10 cellular contexts compared by ENCODE assay signal in genomic region chr9:37966443-37967271, GRCh38.
DNase-seq lines count a peak whose midpoint lies in the region; ATAC-seq and TF ChIP-seq lines count a peak whose summit lies in the region.
"Had no signal": no experiment of that assay in that cellular context is flagged by ENCODE, and none has a peak within 500 bp of the region (broad histone marks: within the 10 kb centered on the region; RNA-seq: fewer than 3 reads in every experiment).

No MANE protein-coding gene starts in this region.

- no peak overlapping the region for H3K4me3 ChIP-seq in transverse colon

- peaks cover 18% of the 10 kb centered on the region for H3K36me3 Mint-ChIP-seq in HFFc6 (ENCODE audit: low read depth)
- H3K36me3 Mint-ChIP-seq in activated T-cell treated with anti-CD3 and anti-CD28 coated beads, Interleukin-2, amount 50 U/mL, for 4 hours (ENCODE audit: insufficient read depth): no peaks in the 10 kb centered on the region

- H3K36me3 ChIP-seq in transverse colon: no peaks in the 10 kb centered on the region

- in situ Hi-C loops in transverse colon (cut with MboI; ENCODE audit: low pct_ligation_motif_present in 1 of 4, low pct_unique_long_range_greater_than_20kb in 1 of 4, low sequenced_read_pairs in 3 of 4): loop anchor here in 1 of 4 donors (10.0 kb wide), 1 partner anchor 58 kb away; no protein-coding TSS in a partner anchor

- H3K9me3 ChIP-seq in transverse colon: no peaks in the 10 kb centered on the region

- no peak for TF ChIP-seq CTCF in HFFc6 (IDR thresholded peaks at IDR 0.05)
- TF ChIP-seq CTCF in transverse colon (IDR thresholded peaks at IDR 0.05): no peak

- H3K9me3 Mint-ChIP-seq in HFFc6: no peaks in the 10 kb centered on the region
- no peaks in the 10 kb centered on the region for H3K9me3 Mint-ChIP-seq in activated T-cell treated with anti-CD3 and anti-CD28 coated beads, Interleukin-2, amount 50 U/mL, for 4 hours
- H3K9me3 Mint-ChIP-seq: stimulated activated naive B cell treated with anti-CD40 and anti-IgM and Interleukin-4, amounts not matched to agents 10 μg/mL and 1 μg/mL and 100 μg/mL, for 72 hours had no signal

- peak overlapping the region; percentile 80 for H3K27ac Mint-ChIP-seq in HFFc6
- H3K27ac Mint-ChIP-seq: stimulated activated naive B cell treated with anti-CD40 and anti-IgM and Interleukin-4, amounts not matched to agents 10 μg/mL and 1 μg/mL and 100 μg/mL, for 72 hours had no signal

- TF ChIP-seq EP300 in transverse colon (IDR thresholded peaks at IDR 0.05; ENCODE audit: low read depth): no peak

- peaks cover 14 to 67% (median 60%) of the 10 kb centered on the region in 4 donors for H3K4me1 ChIP-seq in transverse colon

- peaks cover 88% of the 10 kb centered on the region for H3K4me1 Mint-ChIP-seq in HFFc6 (ENCODE audit: low read depth)
- no peaks in the 10 kb centered on the region for H3K4me1 Mint-ChIP-seq in activated T-cell treated with anti-CD3 and anti-CD28 coated beads, Interleukin-2, amount 50 U/mL, for 4 hours (ENCODE audit: low read depth)

- H3K27me3 ChIP-seq in transverse colon: no peaks in the 10 kb centered on the region

- intact Hi-C loops in transverse colon (cut with DNase I; ENCODE audit: low total_unique reads): loop anchor here (10.0 kb wide), 1 partner anchor 52 kb away; no protein-coding TSS in a partner anchor

- H3K27me3 Mint-ChIP-seq in HFFc6 (ENCODE audit: insufficient read depth): peaks cover 6% of the 10 kb centered on the region
- H3K27me3 Mint-ChIP-seq in activated T-cell treated with anti-CD3 and anti-CD28 coated beads, Interleukin-2, amount 50 U/mL, for 4 hours (ENCODE audit: low read depth): no peaks in the 10 kb centered on the region

- H3K27ac ChIP-seq in transverse colon: peak overlapping the region; percentile 66 to 88 (median 77)

- DNase-seq in HFFc6 (no peak), astrocyte of the hippocampus (ENCODE audit: low read depth, low spot score) (peak; percentile 46), left kidney (ENCODE audit: low read depth, low spot score) (peak; percentile 87), transverse colon (peak; percentile 30), 8988T (no peak)
- no peak for DNase-seq in activated T-cell treated with anti-CD3 and anti-CD28 coated beads, Interleukin-2, amount 50 U/mL, for 4 hours
- DNase-seq: cortex of kidney; GDM1; stimulated activated naive B cell treated with anti-CD40 and anti-IgM and Interleukin-4, amounts not matched to agents 10 μg/mL and 1 μg/mL and 100 μg/mL, for 72 hours had no signal

- 28 to 64% methylated on average over 2 to 8 of the region's 9 CpGs for WGBS in transverse colon (ENCODE audit: low coverage in 1 of 2), 2 donors

- no peak for TF ChIP-seq POLR2A in transverse colon (IDR thresholded peaks at IDR 0.05)

- no peak overlapping the region for H3K4me3 Mint-ChIP-seq in HFFc6
- no peak overlapping the region for H3K4me3 Mint-ChIP-seq in activated T-cell treated with anti-CD3 and anti-CD28 coated beads, Interleukin-2, amount 50 U/mL, for 4 hours
- H3K4me3 Mint-ChIP-seq: stimulated activated naive B cell treated with anti-CD40 and anti-IgM and Interleukin-4, amounts not matched to agents 10 μg/mL and 1 μg/mL and 100 μg/mL, for 72 hours had no signal

- no peak for ATAC-seq in activated T-cell treated with anti-CD3 and anti-CD28 coated beads, Interleukin-2, amount 50 U/mL, for 4 hours
- no peak for ATAC-seq in GM19324 (IDR thresholded peaks at IDR 0.05; ENCODE audit: low FRiP score, unreplicated experiment)

Comparison
In these comparisons a context has a peak if more than half of its experiments do, and no peak if none do; other contexts are left out.
1. DNase-seq: peak in astrocyte of the hippocampus (single experiment), left kidney (single experiment) and transverse colon (single experiment); none in HFFc6 (single experiment), activated T-cell treated with anti-CD3 and anti-CD28 coated beads, Interleukin-2, amount 50 U/mL, for 4 hours (single experiment) and 8988T (single experiment).